Comparison of ENCODE assay signal across 13 cellular contexts in the genomic region with DNA sequence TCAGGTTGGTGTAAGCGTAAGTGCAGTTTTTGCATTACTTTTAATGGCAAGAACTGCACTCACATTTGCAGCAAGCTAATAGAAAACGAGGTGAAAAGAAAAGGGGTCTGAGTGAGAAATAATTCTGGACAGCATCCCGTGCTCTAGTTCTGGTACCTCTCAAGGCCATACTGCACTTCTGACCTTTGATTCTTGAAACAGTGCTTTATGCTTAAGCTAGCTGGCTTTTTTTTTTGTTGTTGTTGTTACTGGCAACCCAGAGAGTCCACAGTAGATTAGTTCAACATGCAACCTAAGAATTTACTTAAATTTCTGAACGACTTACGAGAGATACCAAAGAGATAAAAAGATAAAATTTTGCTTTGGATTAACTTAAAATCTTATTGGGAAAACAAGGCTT.
DNase-seq lines count a peak whose midpoint lies in the region; TF ChIP-seq lines count a peak whose summit lies in the region.
"Had no signal": no experiment of that assay in that cellular context is flagged by ENCODE, and none has a peak within 500 bp of the region (broad histone marks: within the 10 kb centered on the region; RNA-seq: fewer than 3 reads in every experiment).

No MANE protein-coding gene starts in this region.

- no peak overlapping the region for H4K5ac ChIP-seq in H9 (ENCODE audit: insufficient read length, low read depth, low read length)

- no peak overlapping the region for H4K91ac ChIP-seq in H9 (ENCODE audit: insufficient read length, low read depth, low read length)

- H3K4me1 ChIP-seq in H9 (ENCODE audit: insufficient read depth, low read length), result no peaks in the 10 kb centered on the region
- H3K4me1 ChIP-seq: A549, Caco-2 had no signal

- H4K20me1 ChIP-seq in H9 (ENCODE audit: control insufficient read depth, insufficient read depth, insufficient read length), result no peaks in the 10 kb centered on the region

- H3K23ac ChIP-seq in H9 (ENCODE audit: insufficient read length, low read depth, low read length), result no peak overlapping the region

- CTCF ChIA-PET in activated naive CD4-positive, alpha-beta T cell treated with anti-CD3 and anti-CD28 coated beads, Interleukin-2, amount 10 ng/mL, durations not matched to agents 7 days and 5 days (lab: Charles Lee), result no interaction called here

- H2BK5ac ChIP-seq in H9 (ENCODE audit: insufficient read length, low read length), result no peak overlapping the region

- H3K23me2 ChIP-seq in H9 (ENCODE audit: insufficient read length, low read depth, low read length, poor library complexity, severe bottlenecking), result no peaks in the 10 kb centered on the region

- H2BK15ac ChIP-seq in H9 (ENCODE audit: low read depth, low read length), result no peak overlapping the region

- H2AFZ ChIP-seq in H9 (ENCODE audit: low read length), result no peak overlapping the region

- no peak overlapping the region for H2BK20ac ChIP-seq in H9 (ENCODE audit: low read depth, low read length, poor library complexity, severe bottlenecking)

- H2AK5ac ChIP-seq in H9 (ENCODE audit: insufficient read length, low read length), result no peak overlapping the region

- H2BK120ac ChIP-seq in H9 (ENCODE audit: low read depth, low read length, poor library complexity, severe bottlenecking), result peak overlapping the region; percentile 81

- no peaks in the 10 kb centered on the region for H3K9me3 ChIP-seq in H9 (ENCODE audit: control insufficient read depth, low read depth, low read length)
- H3K9me3 ChIP-seq: A549, Caco-2 had no signal

- H3T11ph ChIP-seq in H9 (ENCODE audit: low read length), result no peak overlapping the region

- H3K56ac ChIP-seq in H9 (ENCODE audit: insufficient read length, low read depth, low read length), result no peak overlapping the region

- no peak overlapping the region for H3K18ac ChIP-seq in H9 (ENCODE audit: insufficient read length, low read depth, low read length)

- H3K36me3 Mint-ChIP-seq in H9 (ENCODE audit: insufficient read depth in 1 of 3, low read depth in 3 of 3), result no peaks in the 10 kb centered on the region
- no peaks in the 10 kb centered on the region for H3K36me3 Mint-ChIP-seq in activated naive CD4-positive, alpha-beta T cell treated with anti-CD3 and anti-CD28 coated beads, Interleukin-2, amount 10 ng/mL, durations not matched to agents 7 days and 5 days
- H3K36me3 Mint-ChIP-seq: CD8-positive, alpha-beta memory T cell had no signal

- H3K27ac ChIP-seq in H9 (ENCODE audit: insufficient read length, low read depth, low read length), result no peak overlapping the region
- H3K27ac ChIP-seq: A549, HL-60 had no signal

- no peak overlapping the region for H2BK12ac ChIP-seq in H9 (ENCODE audit: insufficient read length, low read depth, low read length)

- no peaks in the 10 kb centered on the region for H3K79me2 ChIP-seq in H9 (ENCODE audit: insufficient read depth, low read length)

- no peak for TF ChIP-seq CTCF in H9 (conservative IDR thresholded peaks at IDR 0.05)
- TF ChIP-seq CTCF in GM20000 (IDR thresholded peaks at IDR 0.05; ENCODE audit: extremely low read depth, missing control alignments), result no peak

- no peak overlapping the region for H3K4ac ChIP-seq in H9 (ENCODE audit: low read depth, low read length)

- no peaks in the 10 kb centered on the region for H3K79me1 ChIP-seq in H9 (ENCODE audit: insufficient read depth, low read depth, low read length, poor library complexity, severe bottlenecking)

- H3K27ac Mint-ChIP-seq in H9, result no peak overlapping the region
- H3K27ac Mint-ChIP-seq in activated naive CD4-positive, alpha-beta T cell treated with anti-CD3 and anti-CD28 coated beads, Interleukin-2, amount 10 ng/mL, durations not matched to agents 7 days and 5 days, result no peak overlapping the region
- H3K27ac Mint-ChIP-seq: CD8-positive, alpha-beta memory T cell had no signal

- no peak overlapping the region for H3K4me3 Mint-ChIP-seq in H9
- H3K4me3 Mint-ChIP-seq in activated naive CD4-positive, alpha-beta T cell treated with anti-CD3 and anti-CD28 coated beads, Interleukin-2, amount 10 ng/mL, durations not matched to agents 7 days and 5 days, result no peak overlapping the region
- H3K4me3 Mint-ChIP-seq: CD8-positive, alpha-beta memory T cell had no signal

- DNase-seq in H9 (no peak), astrocyte of the hippocampus (ENCODE audit: low read depth, low spot score) (peak; percentile 5), fibroblast of the conjunctiva (ENCODE audit: low read depth) (peak; percentile 1), GM19240 (ENCODE audit: insufficient read length, low spot score) (no peak), GM20000 (ENCODE audit: low spot score) (no peak)
- DNase-seq in activated effector memory CD4-positive, alpha-beta T cell treated with Interleukin-2 at 50 U/mL for 16 hours, result no peak
- DNase-seq in activated naive CD4-positive, alpha-beta T cell treated with anti-CD3 and anti-CD28 coated beads, Interleukin-2, amount 10 ng/mL, durations not matched to agents 7 days and 5 days, result no peak
- DNase-seq: Caco-2; CD8-positive, alpha-beta memory T cell; DND-41; GDM1 had no signal

- no peak overlapping the region for H3K9ac ChIP-seq in H9 (ENCODE audit: extremely low read depth, insufficient read length, low read length)

- peaks cover 0 to 2% of the 10 kb centered on the region in 2 experiments; a peak in 1 of 5 replicates for H3K9me3 Mint-ChIP-seq in H9
- H3K9me3 Mint-ChIP-seq in activated naive CD4-positive, alpha-beta T cell treated with anti-CD3 and anti-CD28 coated beads, Interleukin-2, amount 10 ng/mL, durations not matched to agents 7 days and 5 days, result no peaks in the 10 kb centered on the region

- no peak overlapping the region for H3K4me2 ChIP-seq in H9 (ENCODE audit: insufficient read depth, insufficient read length, low read length)
- H3K4me2 ChIP-seq: A549 had no signal

- H3K27me3 Mint-ChIP-seq in H9 (ENCODE audit: low read depth), result no peaks in the 10 kb centered on the region
- no peaks in the 10 kb centered on the region for H3K27me3 Mint-ChIP-seq in activated naive CD4-positive, alpha-beta T cell treated with anti-CD3 and anti-CD28 coated beads, Interleukin-2, amount 10 ng/mL, durations not matched to agents 7 days and 5 days
- H3K27me3 Mint-ChIP-seq: CD8-positive, alpha-beta memory T cell had no signal

- no peak overlapping the region for H4K8ac ChIP-seq in H9 (replicated peaks; ENCODE audit: insufficient read length, low read depth, low read length)

- H3K27me3 ChIP-seq in H9 (ENCODE audit: insufficient read depth, low read length), result no peaks in the 10 kb centered on the region

- no peak overlapping the region for H3K14ac ChIP-seq in H9 (ENCODE audit: insufficient read depth, low read length)

- WGBS in H9 (ENCODE audit: extremely low coverage, insufficient read length, low lambda C conversion rate), result no CpG with 5 or more reads among the region's 5 CpGs

- H3K4me1 Mint-ChIP-seq in H9, result peaks cover 5 to 10% of the 10 kb centered on the region in 2 experiments; a peak in 3 of 4 replicates
- no peaks in the 10 kb centered on the region for H3K4me1 Mint-ChIP-seq in activated naive CD4-positive, alpha-beta T cell treated with anti-CD3 and anti-CD28 coated beads, Interleukin-2, amount 10 ng/mL, durations not matched to agents 7 days and 5 days
- H3K4me1 Mint-ChIP-seq: CD8-positive, alpha-beta memory T cell had no signal

Comparison
In these comparisons a context has a peak if more than half of its experiments do, and no peak if none do; other contexts are left out.
1. DNase-seq: peak in astrocyte of the hippocampus (single experiment) and fibroblast of the conjunctiva (single experiment); none in H9 (single experiment), activated effector memory CD4-positive, alpha-beta T cell treated with Interleukin-2 at 50 U/mL for 16 hours (single experiment), activated naive CD4-positive, alpha-beta T cell treated with anti-CD3 and anti-CD28 coated beads, Interleukin-2, amount 10 ng/mL, durations not matched to agents 7 days and 5 days (single experiment), GM19240 (single experiment) and GM20000 (single experiment).